Comparison of ENCODE assay signal across 1 cellular context in genomic region chr1:2135425-2135824, GRCh38.
TF ChIP-seq lines count a peak whose summit lies in the region.

No MANE protein-coding gene starts in this region.

TF ChIP-seq in HepG2, 621 proteins besides CTCF, POLR2A, EP300 and RAD21 (continued from another document):
- TF ChIP-seq FOXA1 (IDR thresholded peaks at IDR 0.05) (no peak), FOXA1 (CRISPR knock-in tag; IDR thresholded peaks at IDR 0.05) (0 out of 2 replicates have a peak, but pooled peaks have one; percentile 20), ZMAT3 (CRISPR knock-in tag; conservative IDR thresholded peaks at IDR 0.05) (no peak), TEAD3 (CRISPR knock-in tag; optimal IDR thresholded peaks at IDR 0.05; ENCODE audit: borderline replicate concordance) (peak; percentile 92), SKI (IDR thresholded peaks at IDR 0.05; ENCODE audit: partially characterized antibody) (peak; percentile 56), DNMT1 (CRISPR knock-in tag; IDR thresholded peaks at IDR 0.05) (no peak), ZNF180 (CRISPR knock-in tag; IDR thresholded peaks at IDR 0.05; ENCODE audit: borderline replicate concordance, low read depth) (no peak), KDM6A (CRISPR knock-in tag; IDR thresholded peaks at IDR 0.05; ENCODE audit: low read depth) (0 out of 2 replicates have a peak, but pooled peaks have one; percentile 30), HES4 (CRISPR knock-in tag; IDR thresholded peaks at IDR 0.05; ENCODE audit: borderline replicate concordance) (0 out of 2 replicates have a peak, but pooled peaks have one; percentile 4)
- TF ChIP-seq, protein P1, sequence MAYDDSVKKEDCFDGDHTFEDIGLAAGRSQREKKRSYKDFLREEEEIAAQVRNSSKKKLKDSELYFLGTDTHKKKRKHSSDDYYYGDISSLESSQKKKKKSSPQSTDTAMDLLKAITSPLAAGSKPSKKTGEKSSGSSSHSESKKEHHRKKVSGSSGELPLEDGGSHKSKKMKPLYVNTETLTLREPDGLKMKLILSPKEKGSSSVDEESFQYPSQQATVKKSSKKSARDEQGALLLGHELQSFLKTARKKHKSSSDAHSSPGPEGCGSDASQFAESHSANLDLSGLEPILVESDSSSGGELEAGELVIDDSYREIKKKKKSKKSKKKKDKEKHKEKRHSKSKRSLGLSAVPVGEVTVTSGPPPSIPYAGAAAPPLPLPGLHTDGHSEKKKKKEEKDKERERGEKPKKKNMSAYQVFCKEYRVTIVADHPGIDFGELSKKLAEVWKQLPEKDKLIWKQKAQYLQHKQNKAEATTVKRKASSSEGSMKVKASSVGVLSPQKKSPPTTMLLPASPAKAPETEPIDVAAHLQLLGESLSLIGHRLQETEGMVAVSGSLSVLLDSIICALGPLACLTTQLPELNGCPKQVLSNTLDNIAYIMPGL (CRISPR knock-in tag; IDR thresholded peaks at IDR 0.05; ENCODE audit: borderline replicate concordance in 1 of 2, low read depth in 1 of 2), result 0 out of 4 replicates have a peak, but pooled peaks of 1 of the 2 experiments have one; percentile 1
